ENCODE assay signal across 8 cellular contexts in genomic region chr6:143098054-143098673, GRCh38. TPM values are rescaled to one million over a fixed set of nuclear protein-coding genes. Genes with fewer than 3 reads are reported as not detected.
DNase-seq lines count a peak whose midpoint lies in the region; ATAC-seq and TF ChIP-seq lines count a peak whose summit lies in the region.
"Had no signal": no experiment of that assay in that cellular context is flagged by ENCODE, and none has a peak within 500 bp of the region (broad histone marks: within the 10 kb centered on the region; RNA-seq: fewer than 3 reads in every experiment).

No MANE protein-coding gene starts in this region.

- H3K4me3 ChIP-seq in NB4 (ENCODE audit: low read depth, low read length) (no peak overlapping the region), parathyroid adenoma (ENCODE audit: low read depth, low read length) (no peak overlapping the region), A673 (ENCODE audit: low read depth, low read length, poor library complexity, severe bottlenecking) (no peak overlapping the region)

- H3K9me3 ChIP-seq in parathyroid adenoma (ENCODE audit: control insufficient read depth, low read length) (no peaks in the 10 kb centered on the region), A673 (ENCODE audit: low read depth, low read length, poor library complexity, severe bottlenecking) (no peaks in the 10 kb centered on the region)

- TF ChIP-seq CTCF in NB4 (IDR thresholded peaks at IDR 0.05; ENCODE audit: low read depth, low read length), result no peak
- no peak for TF ChIP-seq CTCF in parathyroid adenoma (IDR thresholded peaks at IDR 0.05)
- no peak for TF ChIP-seq CTCF in A673 (conservative IDR thresholded peaks at IDR 0.05; ENCODE audit: low read depth, low read length)

- intact Hi-C loops in A673 (cut with micrococcal nuclease; ENCODE audit: unreplicated experiment), result no loop called here

- no TSS peak for BruUV-seq in A673 (replicated peaks; lab: Mats Ljungman, UMichigan)

- no peak overlapping the region for H2AFZ ChIP-seq in parathyroid adenoma

- POLR2A ChIA-PET in A673 (lab: Charles Lee; ENCODE audit: low non-redundant PET), result no interaction called here

- no peak for TF ChIP-seq POLR2A in NB4 (IDR thresholded peaks at IDR 0.05; ENCODE audit: extremely low read depth, insufficient read length)

- H3K4me2 ChIP-seq in parathyroid adenoma (ENCODE audit: low read length), result no peak overlapping the region

- H3K4me1 ChIP-seq in parathyroid adenoma (peaks cover 9% of the 10 kb centered on the region), A673 (ENCODE audit: insufficient read depth, low read length, poor library complexity, severe bottlenecking) (no peaks in the 10 kb centered on the region)

- H3K36me3 ChIP-seq in parathyroid adenoma (ENCODE audit: control insufficient read depth, insufficient read depth, low read length) (no peaks in the 10 kb centered on the region), A673 (ENCODE audit: insufficient read depth, low read length, poor library complexity, severe bottlenecking) (no peaks in the 10 kb centered on the region)

- H3K27me3 ChIP-seq in parathyroid adenoma (ENCODE audit: control insufficient read depth, insufficient read depth, low read length) (no peaks in the 10 kb centered on the region), A673 (replicated peaks; ENCODE audit: insufficient read depth, low read depth, low read length, poor library complexity) (no peaks in the 10 kb centered on the region)

- ATAC-seq in GM19023 (IDR thresholded peaks at IDR 0.05; ENCODE audit: unreplicated experiment), result peak; percentile 82
- peak; percentile 90 for ATAC-seq in HG02759 (IDR thresholded peaks at IDR 0.05; ENCODE audit: unreplicated experiment)

- peak overlapping the region; percentile 11 for H3K27ac ChIP-seq in parathyroid adenoma
- H3K27ac ChIP-seq in A673 (ENCODE audit: low read depth, low read length, poor library complexity, severe bottlenecking), result no peak overlapping the region

- H3K79me2 ChIP-seq in parathyroid adenoma, result peaks cover 4% of the 10 kb centered on the region

- DNase-seq in NB4 (ENCODE audit: low read depth) (peak; percentile 44), A673 (ENCODE audit: low spot score) (no peak), foreskin melanocyte (no peak), GM19238 (ENCODE audit: insufficient read length, low spot score) (no peak)
- DNase-seq: mesenchymal stem cell had no signal

- H3K9ac ChIP-seq in parathyroid adenoma, result no peak overlapping the region

- CTCF ChIA-PET in A673 (lab: Charles Lee), result no interaction called here

RNA-seq across cellular contexts. Expression of gene AIG1, which starts 37.5 kb away (rescaled TPM):
- total RNA-seq in A673 (2021), result 2.2 and 4.1 TPM in 2 replicates
